ENCODE assay signal across 13 cellular contexts in the genomic region with DNA sequence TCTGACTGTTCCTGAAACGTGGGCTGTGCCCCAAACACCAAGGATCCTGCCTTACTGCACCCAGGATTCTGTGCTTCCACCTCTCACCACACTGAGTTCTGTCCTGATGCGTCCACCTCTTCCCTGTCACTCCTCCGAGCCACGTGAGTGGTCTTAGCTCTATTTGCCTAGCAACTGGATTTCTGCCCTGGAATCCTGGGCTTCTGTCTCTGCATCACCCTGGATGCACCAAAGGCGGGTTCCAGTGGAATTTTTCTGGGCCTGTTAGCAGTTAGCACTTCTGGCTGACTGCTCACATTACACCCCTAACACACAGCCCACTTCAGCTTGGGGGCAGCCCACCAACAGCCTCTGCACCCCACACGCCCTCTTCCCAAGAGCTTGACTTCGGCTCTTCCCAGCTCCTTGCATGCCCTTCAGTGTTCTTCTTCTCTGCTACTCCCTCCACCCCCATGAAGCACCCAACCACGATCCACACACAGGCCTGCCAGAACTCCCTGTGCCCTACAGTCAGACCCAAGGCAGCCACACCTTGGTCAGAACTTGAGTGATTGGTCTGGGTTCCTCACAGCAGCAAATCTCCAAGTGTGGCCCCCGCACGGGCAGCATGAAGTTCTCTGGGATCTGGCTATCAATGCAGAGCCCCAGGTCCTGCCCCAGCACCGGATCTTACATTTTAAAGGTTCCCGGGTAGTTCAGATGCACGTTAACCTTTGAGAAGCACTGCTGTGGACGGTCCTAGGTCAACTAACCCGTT.
A peak's percentile ranks its signal among the peaks of the same experiment; 100 is the strongest.
DNase-seq lines count a peak whose midpoint lies in the region; ATAC-seq and TF ChIP-seq lines count a peak whose summit lies in the region.
"Had no signal": no experiment of that assay in that cellular context is flagged by ENCODE, and none has a peak within 500 bp of the region (broad histone marks: within the 10 kb centered on the region; RNA-seq: fewer than 3 reads in every experiment).

No MANE protein-coding gene starts in this region.

- in situ Hi-C loops in transverse colon (cut with MboI; ENCODE audit: low pct_ligation_motif_present in 1 of 4, low pct_unique_long_range_greater_than_20kb in 1 of 4, low sequenced_read_pairs in 3 of 4) (no loop called here), GM13977 (cut with MboI; ENCODE audit: low pct_unique_long_range_greater_than_20kb, low sequenced_read_pairs, unreplicated experiment) (no loop called here)

- H3K36me3 ChIP-seq in transverse colon: no peaks in the 10 kb centered on the region
- H3K36me3 ChIP-seq: BE2C had no signal

- peak; percentile 22 for ATAC-seq in left ventricle myocardium superior
- no peak for ATAC-seq in HG02981 (IDR thresholded peaks at IDR 0.05; ENCODE audit: unreplicated experiment)
- ATAC-seq in GM18505 (IDR thresholded peaks at IDR 0.05; ENCODE audit: unreplicated experiment): no peak
- ATAC-seq: activated CD8-positive, alpha-beta T cell treated with anti-CD3 and anti-CD28 coated beads, Interleukin-2, amount 10 ng/mL, durations not matched to agents 7 days and 5 days; activated T-helper 17 cell treated with anti-CD3 and anti-CD28 coated beads, Interleukin-2, amount 50 U/mL, for 72 hours had no signal

- H3K27ac ChIP-seq in angular gyrus (ENCODE audit: low read depth, low read length) (peak overlapping the region; percentile 84), transverse colon (peak overlapping the region; percentile 56 to 77 (median 73))
- H3K27ac ChIP-seq: parathyroid adenoma had no signal

- no peaks in the 10 kb centered on the region for H3K9me3 ChIP-seq in transverse colon
- H3K9me3 ChIP-seq: BE2C had no signal

- 77% methylated on average over 14 of the region's 15 CpGs; no CpG with 5 or more reads in 1 of the 2 donors for WGBS in transverse colon (ENCODE audit: low coverage in 1 of 2), 2 donors

- TF ChIP-seq POLR2A in transverse colon (IDR thresholded peaks at IDR 0.05) (no peak), GM18505 (IDR thresholded peaks at IDR 0.05; ENCODE audit: borderline replicate concordance, extremely low read depth, insufficient read depth, insufficient read length) (no peak)

- DNase-seq in left ventricle myocardium superior (no peak), occipital lobe (lab: John Stamatoyannopoulos, UW) (peak; percentile 66), transverse colon (no peak), GM13977 (ENCODE audit: low spot score) (no peak)
- DNase-seq: activated CD8-positive, alpha-beta T cell treated with anti-CD3 and anti-CD28 coated beads, Interleukin-2, amount 10 ng/mL, durations not matched to agents 7 days and 5 days; amniotic stem cell; BE2C; stimulated activated CD4-positive, alpha-beta T cell treated with anti-CD3 and anti-CD28 coated beads, Interleukin-15, amount 100 ng/mL, for 24 hours had no signal

- intact Hi-C loops in left ventricle myocardium superior (cut with micrococcal nuclease) (no loop called here), transverse colon (cut with DNase I; ENCODE audit: low total_unique reads) (no loop called here)

- H3K4me3 ChIP-seq in transverse colon: peak overlapping the region in 1 of 4 donors; percentile 9

- no peak for TF ChIP-seq EP300 in transverse colon (IDR thresholded peaks at IDR 0.05; ENCODE audit: low read depth)

- H3K27me3 ChIP-seq in transverse colon: no peaks in the 10 kb centered on the region
- H3K27me3 ChIP-seq: BE2C had no signal

- peaks cover 0 to 20% (median 0%) of the 10 kb centered on the region in 4 donors for H3K4me1 ChIP-seq in transverse colon
- H3K4me1 ChIP-seq: BE2C, parathyroid adenoma had no signal

- TF ChIP-seq CTCF in transverse colon (IDR thresholded peaks at IDR 0.05) (no peak), GM13977 (IDR thresholded peaks at IDR 0.05; ENCODE audit: extremely low read depth, insufficient read depth, missing control alignments) (no peak)
